1 cellular context compared by ENCODE assay signal in the genomic region with DNA sequence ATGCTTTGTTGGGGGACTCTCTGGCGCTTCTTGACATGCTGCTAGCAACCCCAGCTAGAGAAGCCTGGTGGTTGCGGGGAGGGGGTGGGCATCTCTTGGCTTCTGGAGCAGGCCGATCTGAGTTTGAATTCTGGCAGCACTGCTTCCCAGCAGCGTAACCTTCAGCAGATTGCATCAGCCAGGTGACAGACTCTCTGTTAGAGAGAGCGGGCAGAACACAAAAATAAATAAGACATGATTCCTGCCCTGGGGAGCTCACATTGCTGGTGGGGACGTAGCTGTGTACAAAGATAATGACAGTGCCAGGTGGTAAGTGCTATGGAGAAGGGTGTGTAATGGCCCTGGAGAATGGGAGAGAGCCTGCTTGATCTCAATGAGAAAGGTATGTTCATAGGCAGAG.
A peak's percentile ranks its signal among the peaks of the same experiment; 100 is the strongest.
TF ChIP-seq lines count a peak whose summit lies in the region.

No MANE protein-coding gene starts in this region.

TF ChIP-seq in K562, 482 proteins besides CTCF, POLR2A, EP300 and RAD21 (continued from another document):
- peak; percentile 68; the same call in 1 of the 2 replicates for TF ChIP-seq ATF4 (CRISPR knock-in tag; IDR thresholded peaks at IDR 0.05)
- no peak for TF ChIP-seq ZNF699 (CRISPR knock-in tag; IDR thresholded peaks at IDR 0.05; ENCODE audit: insufficient replicate concordance)
- TF ChIP-seq, protein P1, sequence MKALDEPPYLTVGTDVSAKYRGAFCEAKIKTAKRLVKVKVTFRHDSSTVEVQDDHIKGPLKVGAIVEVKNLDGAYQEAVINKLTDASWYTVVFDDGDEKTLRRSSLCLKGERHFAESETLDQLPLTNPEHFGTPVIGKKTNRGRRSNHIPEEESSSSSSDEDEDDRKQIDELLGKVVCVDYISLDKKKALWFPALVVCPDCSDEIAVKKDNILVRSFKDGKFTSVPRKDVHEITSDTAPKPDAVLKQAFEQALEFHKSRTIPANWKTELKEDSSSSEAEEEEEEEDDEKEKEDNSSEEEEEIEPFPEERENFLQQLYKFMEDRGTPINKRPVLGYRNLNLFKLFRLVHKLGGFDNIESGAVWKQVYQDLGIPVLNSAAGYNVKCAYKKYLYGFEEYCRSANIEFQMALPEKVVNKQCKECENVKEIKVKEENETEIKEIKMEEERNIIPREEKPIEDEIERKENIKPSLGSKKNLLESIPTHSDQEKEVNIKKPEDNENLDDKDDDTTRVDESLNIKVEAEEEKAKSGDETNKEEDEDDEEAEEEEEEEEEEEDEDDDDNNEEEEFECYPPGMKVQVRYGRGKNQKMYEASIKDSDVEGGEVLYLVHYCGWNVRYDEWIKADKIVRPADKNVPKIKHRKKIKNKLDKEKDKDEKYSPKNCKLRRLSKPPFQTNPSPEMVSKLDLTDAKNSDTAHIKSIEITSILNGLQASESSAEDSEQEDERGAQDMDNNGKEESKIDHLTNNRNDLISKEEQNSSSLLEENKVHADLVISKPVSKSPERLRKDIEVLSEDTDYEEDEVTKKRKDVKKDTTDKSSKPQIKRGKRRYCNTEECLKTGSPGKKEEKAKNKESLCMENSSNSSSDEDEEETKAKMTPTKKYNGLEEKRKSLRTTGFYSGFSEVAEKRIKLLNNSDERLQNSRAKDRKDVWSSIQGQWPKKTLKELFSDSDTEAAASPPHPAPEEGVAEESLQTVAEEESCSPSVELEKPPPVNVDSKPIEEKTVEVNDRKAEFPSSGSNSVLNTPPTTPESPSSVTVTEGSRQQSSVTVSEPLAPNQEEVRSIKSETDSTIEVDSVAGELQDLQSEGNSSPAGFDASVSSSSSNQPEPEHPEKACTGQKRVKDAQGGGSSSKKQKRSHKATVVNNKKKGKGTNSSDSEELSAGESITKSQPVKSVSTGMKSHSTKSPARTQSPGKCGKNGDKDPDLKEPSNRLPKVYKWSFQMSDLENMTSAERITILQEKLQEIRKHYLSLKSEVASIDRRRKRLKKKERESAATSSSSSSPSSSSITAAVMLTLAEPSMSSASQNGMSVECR (CRISPR knock-in tag; IDR thresholded peaks at IDR 0.05) = no peak
- TF ChIP-seq SPI1 (IDR thresholded peaks at IDR 0.05; ENCODE audit: borderline replicate concordance, low read depth, low read length) = no peak
- no peak for TF ChIP-seq MYBL2 (IDR thresholded peaks at IDR 0.05; ENCODE audit: low read depth)
- TF ChIP-seq MYBL2 (CRISPR knock-in tag; IDR thresholded peaks at IDR 0.05; ENCODE audit: borderline replicate concordance) = no peak
- TF ChIP-seq, protein P2, sequence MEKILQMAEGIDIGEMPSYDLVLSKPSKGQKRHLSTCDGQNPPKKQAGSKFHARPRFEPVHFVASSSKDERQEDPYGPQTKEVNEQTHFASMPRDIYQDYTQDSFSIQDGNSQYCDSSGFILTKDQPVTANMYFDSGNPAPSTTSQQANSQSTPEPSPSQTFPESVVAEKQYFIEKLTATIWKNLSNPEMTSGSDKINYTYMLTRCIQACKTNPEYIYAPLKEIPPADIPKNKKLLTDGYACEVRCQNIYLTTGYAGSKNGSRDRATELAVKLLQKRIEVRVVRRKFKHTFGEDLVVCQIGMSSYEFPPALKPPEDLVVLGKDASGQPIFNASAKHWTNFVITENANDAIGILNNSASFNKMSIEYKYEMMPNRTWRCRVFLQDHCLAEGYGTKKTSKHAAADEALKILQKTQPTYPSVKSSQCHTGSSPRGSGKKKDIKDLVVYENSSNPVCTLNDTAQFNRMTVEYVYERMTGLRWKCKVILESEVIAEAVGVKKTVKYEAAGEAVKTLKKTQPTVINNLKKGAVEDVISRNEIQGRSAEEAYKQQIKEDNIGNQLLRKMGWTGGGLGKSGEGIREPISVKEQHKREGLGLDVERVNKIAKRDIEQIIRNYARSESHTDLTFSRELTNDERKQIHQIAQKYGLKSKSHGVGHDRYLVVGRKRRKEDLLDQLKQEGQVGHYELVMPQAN (IDR thresholded peaks at IDR 0.05; ENCODE audit: borderline replicate concordance) = no peak
- TF ChIP-seq CEBPG (CRISPR knock-in tag; IDR thresholded peaks at IDR 0.05) = no peak
- TF ChIP-seq CEBPG (tag; conservative IDR thresholded peaks at IDR 0.05 in 1 of 2, IDR thresholded peaks at IDR 0.05 in 1 of 2) = peak in 1 of 2 experiments; percentile 30; a peak in 1 of 4 replicates
TF ChIP-seq in K562: peak in this region for 4.
